In the genomic region with DNA sequence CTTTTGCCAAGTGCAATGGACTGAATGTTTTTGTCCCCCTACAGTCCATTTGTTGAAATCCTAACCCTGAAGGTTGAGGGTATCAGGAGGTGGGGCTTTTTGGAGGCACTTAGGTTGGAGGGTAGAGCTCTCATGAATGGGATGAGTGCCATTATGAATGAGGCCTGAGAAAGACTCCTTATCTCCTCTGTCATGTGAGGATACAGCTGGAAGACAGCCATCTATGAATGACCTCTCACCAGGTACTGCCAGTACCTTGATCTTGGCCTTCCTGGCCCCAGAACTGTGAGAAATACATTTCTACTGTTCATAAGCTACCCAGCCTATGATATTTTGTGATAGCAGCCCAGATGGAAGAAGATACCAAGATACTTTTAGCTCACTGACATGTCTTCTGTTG, we compare ENCODE assay signal across 31 cellular contexts.
"Had no signal": no experiment of that assay in that cellular context is flagged by ENCODE, and none has a peak within 500 bp of the region (broad histone marks: within the 10 kb centered on the region; RNA-seq: fewer than 3 reads in every experiment).

No MANE protein-coding gene starts in this region.

- H3K27me3 ChIP-seq: adrenal gland, body of pancreas, breast epithelium, Peyer's patch had no signal

- DNase-seq: activated CD4-positive, alpha-beta T cell treated with anti-CD3 and anti-CD28 coated beads for 1 hour; activated CD4-positive, alpha-beta T cell treated with anti-CD3 and anti-CD28 coated beads for 48 hours; activated CD4-positive, alpha-beta T cell treated with anti-CD3 and anti-CD28 coated beads, Interleukin-2, amount 50 U/mL, for 48 hours; activated CD4-positive, CD25-positive, alpha-beta regulatory T cell; activated CD8-positive, alpha-beta T cell treated with anti-CD3 and anti-CD28 coated beads, Interleukin-2, amount 10 ng/mL, durations not matched to agents 7 days and 5 days; activated gamma-delta T cell treated with Interleukin-2 at 50 U/mL for 16 hours; activated naive CD4-positive, alpha-beta T cell treated with anti-CD3 and anti-CD28 coated beads for 36 hours; activated T-cell treated with anti-CD3 and anti-CD28 coated beads, Interleukin-2, amount 50 U/mL, for 24 hours; adrenal gland; body of pancreas; NCI-H1092 treated with DMSO at 0.1 percent for 48 hours; NCI-H1417; NCI-H146; NCI-H187; NCI-H2081 treated with DMSO at 0.1 percent for 48 hours; NCI-H2171; NCI-H510A; NCI-H526; NCI-H748 treated with DMSO at 0.1 percent for 48 hours; NK-92 treated with Interleukin-12 subunit alpha and Interleukin-12 subunit beta, amount 100 ng/mL, for 24 hours; PC-3; Peyer's patch; RPMI8226; SW 1271; T-helper 1 cell; T-helper 2 cell; T-helper 9 cell had no signal

- ATAC-seq: activated CD8-positive, alpha-beta T cell treated with anti-CD3 and anti-CD28 coated beads, Interleukin-2, amount 10 ng/mL, durations not matched to agents 7 days and 5 days; activated naive CD4-positive, alpha-beta T cell treated with anti-CD3 and anti-CD28 coated beads, Interleukin-2, amount 50 U/mL, for 72 hours; body of pancreas; PC-3 had no signal

- H3K36me3 ChIP-seq: adrenal gland, breast epithelium, Peyer's patch had no signal

- H3K9me3 ChIP-seq: adrenal gland, body of pancreas, breast epithelium, Peyer's patch had no signal

- H3K27ac ChIP-seq: adrenal gland, body of pancreas, breast epithelium, KMS-11, Peyer's patch, VCaP had no signal

- H3K4me1 ChIP-seq: adrenal gland, body of pancreas, breast epithelium, Peyer's patch had no signal

- H3K4me3 ChIP-seq: adrenal gland, body of pancreas, breast epithelium, Peyer's patch had no signal
